Comparison of ENCODE assay signal across 8 cellular contexts in genomic region chr16:3173892-3174617, GRCh38. TPM values are rescaled to one million over a fixed set of nuclear protein-coding genes. Genes with fewer than 3 reads are reported as not detected.
A peak's percentile ranks its signal among the peaks of the same experiment; 100 is the strongest.
DNase-seq lines count a peak whose midpoint lies in the region; ATAC-seq, FAIRE-seq and TF ChIP-seq lines count a peak whose summit lies in the region.

No MANE protein-coding gene starts in this region.

- no peak overlapping the region for H2AFZ ChIP-seq in hepatocyte

- no peak overlapping the region for H3K27ac ChIP-seq in HEK293 (ENCODE audit: extremely low read depth, low read depth, low read length)
- H3K27ac ChIP-seq in hepatocyte, result no peak overlapping the region

- DNase-seq in DMS53 (lab: John Stamatoyannopoulos, UW) (peak; percentile 70), SKM-1 treated with dmso at 0.1 percent for 144 hours (lab: John Stamatoyannopoulos, UW; ENCODE audit: unreplicated experiment) (peak; percentile 25), hepatocyte (ENCODE audit: low spot score) (no peak), epidermal melanocyte (ENCODE audit: insufficient read length, low spot score) (no peak), frontal cortex (ENCODE audit: low spot score in 2 of 2) (no peak)

- no peak for ATAC-seq in HG03097 (IDR thresholded peaks at IDR 0.05; ENCODE audit: low FRiP score, unreplicated experiment)
- no peak for ATAC-seq in HG02642 (IDR thresholded peaks at IDR 0.05; ENCODE audit: poor library complexity, unreplicated experiment)

- H3K36me3 ChIP-seq in HEK293 (ENCODE audit: control insufficient read depth in 2 of 2, insufficient read depth in 1 of 2, low read length in 2 of 2) (no peaks in the 10 kb centered on the region), hepatocyte (replicated peaks; ENCODE audit: insufficient read depth, low read depth) (no peaks in the 10 kb centered on the region)

- no peaks in the 10 kb centered on the region for H3K4me1 ChIP-seq in HEK293 (ENCODE audit: control insufficient read depth, insufficient read depth, low read length)
- peaks cover 13% of the 10 kb centered on the region for H3K4me1 ChIP-seq in hepatocyte (ENCODE audit: insufficient read depth)

- H3K9me3 ChIP-seq in HEK293 (ENCODE audit: control insufficient read depth, insufficient read depth, low read depth, low read length), result no peaks in the 10 kb centered on the region
- H3K9me3 ChIP-seq in hepatocyte (ENCODE audit: low read depth), result no peaks in the 10 kb centered on the region

- peak; percentile 66 for TF ChIP-seq CTCF in HEK293 (tag by site-specific recombination; IDR thresholded peaks at IDR 0.05)
- TF ChIP-seq CTCF in hepatocyte (IDR thresholded peaks at IDR 0.05; ENCODE audit: poor library complexity), result peak; percentile 35

- POLR2A ChIA-PET in HEK293 (lab: Yijun Ruan, JAX), result interaction anchor here (0.8 to 1.1 kb wide), 2 partner anchors 9 to 24 kb away, joined by 3 read pairs; no protein-coding TSS in a partner anchor

- peaks cover 97% of the 10 kb centered on the region for H3K27me3 ChIP-seq in hepatocyte

- H4K20me1 ChIP-seq in hepatocyte (ENCODE audit: insufficient read depth, poor library complexity, severe bottlenecking), result no peaks in the 10 kb centered on the region

- WGBS in hepatocyte (ENCODE audit: low lambda C conversion rate, missing lambda C conversion rate), result 13% methylated on average over 21 of the region's 24 CpGs

- no peaks in the 10 kb centered on the region for H3K79me2 ChIP-seq in hepatocyte

- FAIRE-seq in frontal cortex (lab: Jason Lieb, UNC), result no peak

- no peaks in the 10 kb centered on the region for H3K9me2 ChIP-seq in hepatocyte (replicated peaks; ENCODE audit: insufficient read depth)

- H3K4me3 ChIP-seq in HEK293 (ENCODE audit: low read depth, low read length) (no peak overlapping the region), hepatocyte (no peak overlapping the region)

- peak overlapping the region; percentile 66 for H3K4me2 ChIP-seq in hepatocyte

- CTCF ChIA-PET in HEK293 (lab: Yijun Ruan, JAX), result interaction anchor here (0.6 to 3.8 kb wide), 7 partner anchors 8 to 502 kb away, joined by 3 to 15 read pairs (median 3); partner anchors contain the start of gene ZNF213

TF ChIP-seq in HEK293, 187 proteins besides CTCF, POLR2A, EP300 and RAD21 (continues in another document):
- TF ChIP-seq, protein P1, sequence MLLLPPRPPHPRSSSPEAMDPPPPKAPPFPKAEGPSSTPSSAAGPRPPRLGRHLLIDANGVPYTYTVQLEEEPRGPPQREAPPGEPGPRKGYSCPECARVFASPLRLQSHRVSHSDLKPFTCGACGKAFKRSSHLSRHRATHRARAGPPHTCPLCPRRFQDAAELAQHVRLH (tag by site-specific recombination; IDR thresholded peaks at IDR 0.05), result peak; percentile 84
- TF ChIP-seq ZNF677 (tag by site-specific recombination; IDR thresholded peaks at IDR 0.05) (no peak), ZNF544 (tag by site-specific recombination; IDR thresholded peaks at IDR 0.05) (no peak), ZNF138 (tag by site-specific recombination; IDR thresholded peaks at IDR 0.05; ENCODE audit: borderline replicate concordance) (no peak), BCL11B (tag by site-specific recombination; IDR thresholded peaks at IDR 0.05; ENCODE audit: low read depth) (no peak), GLI2 (tag by site-specific recombination; IDR thresholded peaks at IDR 0.05; ENCODE audit: borderline replicate concordance, low read depth) (no peak), KLF10 (tag by site-specific recombination; IDR thresholded peaks at IDR 0.05) (no peak), ZNF19 (tag by site-specific recombination; IDR thresholded peaks at IDR 0.05; ENCODE audit: low read depth) (no peak), PRDM1 (tag by site-specific recombination; IDR thresholded peaks at IDR 0.05) (no peak), ZNF518A (tag by site-specific recombination; conservative IDR thresholded peaks at IDR 0.05; ENCODE audit: low read depth) (no peak), MEIS1 (CRISPR knock-in tag; IDR thresholded peaks at IDR 0.05; ENCODE audit: borderline replicate concordance) (no peak), ZFP69B (tag by site-specific recombination; IDR thresholded peaks at IDR 0.05) (no peak), ZNF302 (tag by site-specific recombination; IDR thresholded peaks at IDR 0.05; ENCODE audit: low read depth) (no peak), ZNF624 (tag by site-specific recombination; IDR thresholded peaks at IDR 0.05) (no peak), ZNF555 (tag by site-specific recombination; conservative IDR thresholded peaks at IDR 0.05) (no peak), KLF16 (tag by site-specific recombination; IDR thresholded peaks at IDR 0.05) (0 out of 2 replicates have a peak, but pooled peaks have one; percentile 18), ZNF510 (tag by site-specific recombination; IDR thresholded peaks at IDR 0.05; ENCODE audit: insufficient replicate concordance) (no peak), MYNN (tag by site-specific recombination; IDR thresholded peaks at IDR 0.05; ENCODE audit: borderline replicate concordance) (no peak), ZNF398 (tag by site-specific recombination; IDR thresholded peaks at IDR 0.05) (0 out of 2 replicates have a peak, but pooled peaks have one; percentile 16), ZNF514 (tag by site-specific recombination; IDR thresholded peaks at IDR 0.05) (no peak), ZNF292 (tag by site-specific recombination; IDR thresholded peaks at IDR 0.05; ENCODE audit: borderline replicate concordance, low read depth) (no peak), ZNF132 (tag by site-specific recombination; IDR thresholded peaks at IDR 0.05; ENCODE audit: borderline replicate concordance) (no peak), KLF9 (tag by site-specific recombination; IDR thresholded peaks at IDR 0.05; ENCODE audit: low read depth) (peak; percentile 33; the same call in 1 of the 2 replicates), ZFP37 (tag by site-specific recombination; IDR thresholded peaks at IDR 0.05) (no peak)

RNA-seq across cellular contexts. Expression of gene OR1F1, which starts 13.9 kb away (rescaled TPM):
- total RNA-seq in hepatocyte, result not detected in 2 replicates
- 0.61 TPM in 1 of 2 replicates, not detected in the other for polyA plus RNA-seq in hepatocyte
- total RNA-seq in frontal cortex, result 0.41 TPM

RNA-seq across cellular contexts. Expression of gene ZNF213, which starts 39.2 kb away (rescaled TPM):
- total RNA-seq in hepatocyte (3.4 and 3.8 TPM in 2 replicates), frontal cortex (6.9 TPM)
- 4.0 and 6.0 TPM in 2 replicates for polyA plus RNA-seq in hepatocyte

Comparison
In these comparisons a context has a peak if more than half of its experiments do, and no peak if none do; other contexts are left out.
1. DNase-seq: peak in DMS53 (single experiment) and SKM-1 treated with dmso at 0.1 percent for 144 hours (single experiment); none in hepatocyte (single experiment), epidermal melanocyte (single experiment) and frontal cortex (0 of 2).